In the genomic region with DNA sequence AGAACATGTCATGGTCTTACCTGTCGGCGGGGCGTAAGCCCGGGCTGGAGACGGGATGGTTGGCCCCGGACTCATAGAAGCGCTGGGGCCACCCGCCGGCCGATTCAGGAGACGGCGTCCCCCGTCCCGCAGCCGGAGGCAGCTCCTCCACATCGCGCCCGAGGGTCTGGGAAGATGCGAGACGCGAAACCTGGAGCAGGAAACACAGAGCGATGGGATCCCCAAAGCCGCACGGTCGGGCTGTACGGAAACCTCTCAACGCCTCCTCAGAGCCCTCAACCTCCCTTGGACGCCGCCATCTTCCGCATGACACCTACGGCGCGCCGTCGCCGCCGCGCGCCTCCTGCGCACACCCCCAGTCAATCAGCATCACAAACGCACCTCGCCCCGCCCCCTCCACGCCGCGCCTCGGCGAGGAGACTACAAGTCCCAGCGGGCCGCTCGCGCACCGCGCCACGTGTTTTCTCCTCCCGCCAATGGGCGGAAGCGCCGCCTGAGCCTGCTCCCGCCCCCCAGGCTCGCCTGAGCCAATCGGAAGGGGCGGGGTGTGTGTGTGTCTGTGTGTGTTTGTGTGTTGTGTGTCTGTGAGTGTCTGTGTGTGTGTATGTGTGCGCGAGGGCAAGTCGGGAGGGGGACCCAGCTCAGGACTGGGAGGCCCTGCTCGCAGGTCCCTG, we compare ENCODE assay signal across 8 cellular contexts. TPM values are rescaled to one million over a fixed set of nuclear protein-coding genes. Genes with fewer than 3 reads are reported as not detected.
DNase-seq lines count a peak whose midpoint lies in the region; ATAC-seq and TF ChIP-seq lines count a peak whose summit lies in the region.

ATPAF2 (minus strand) TSS at position 308 of the 674 bp plus-strand sequence; CDS start at position 153, 155 bp downstream.
GID4 (plus strand) TSS at position 548 of the 674 bp plus-strand sequence; CDS start at position 605, 57 bp downstream.

- DNase-seq in AG10803 (ENCODE audit: low read depth) (peak; percentile 99), NCI-H345 (lab: John Stamatoyannopoulos, UW) (peak; percentile 98), inferior parietal cortex (ENCODE audit: extremely low spot score) (peak; percentile 98), spleen (peak; percentile 100)
- peak; percentile 98 to 99 (median 99) for DNase-seq in activated CD4-positive, CD25-positive, alpha-beta regulatory T cell (lab: John Stamatoyannopoulos, UW)
- DNase-seq in central memory CD4-positive, alpha-beta T cell: peak; percentile 100

- H3K4me3 ChIP-seq in AG10803 (ENCODE audit: low read length): peak within 1 kb of the TSS; percentile 76
- peak within 1 kb of the TSS; percentile 74 to 98 (median 94) for H3K4me3 ChIP-seq in spleen

- WGBS in spleen, 5 donors: 0% methylated on average over 4 to 67 of the region's 67 CpGs

- H3K36me3 ChIP-seq in spleen: peaks cover 0 to 8% (median 0%) of the 10 kb centered on the region in 6 donors

- no peaks in the 10 kb centered on the region for H3K9me3 ChIP-seq in spleen

- TF ChIP-seq CTCF in AG10803 (conservative IDR thresholded peaks at IDR 0.05; ENCODE audit: low read length) (no peak; the same call in 1 of the 2 replicates), spleen (IDR thresholded peaks at IDR 0.05 in 8 of 11, conservative IDR thresholded peaks at IDR 0.05 in 3 of 11) (peak in 2 of 11 experiments; percentile 29 to 37)

- ATAC-seq in GM19023 (IDR thresholded peaks at IDR 0.05; ENCODE audit: unreplicated experiment): peak; percentile 92
- peak; percentile 90 for ATAC-seq in HG03196 (IDR thresholded peaks at IDR 0.05; ENCODE audit: unreplicated experiment)

- H3K27me3 ChIP-seq in spleen (replicated peaks in 1 of 7): no peaks in the 10 kb centered on the region

- H3K4me1 ChIP-seq in spleen: peaks cover 24 to 86% (median 47%) of the 10 kb centered on the region in 6 donors

- peak within 1 kb of the TSS; percentile 50 to 93 (median 87) for H3K27ac ChIP-seq in spleen

- peak in 2 of 3 donors; percentile 27 to 49 for TF ChIP-seq POLR2A in spleen (IDR thresholded peaks at IDR 0.05)

- intact Hi-C loops in spleen (cut with DNase I; ENCODE audit: low total_unique reads): loop anchor here (10.0 kb wide), 2 partner anchors 144 to 354 kb away; partner anchors contain the start of gene RAI1

RNA-seq across cellular contexts. Expression of gene ATPAF2, which starts in this region (rescaled TPM):
- 10 to 100 TPM; 25.2 to 57.1 (median 35.5) TPM for total RNA-seq in spleen
- 10 to 100 TPM; 32.1 to 38.8 (median 38.8) TPM for polyA plus RNA-seq in spleen

RNA-seq across cellular contexts. Expression of gene GID4, which starts in this region (rescaled TPM):
- 10 to 100 TPM in 2 of 7 donors, 1 to 10 TPM in 5; 5.7 to 11.5 (median 9.4) TPM for total RNA-seq in spleen
- polyA plus RNA-seq in spleen: 1 to 10 TPM; 3.0 to 3.9 (median 3.7) TPM

Comparison
In these comparisons a context has a peak if more than half of its experiments do, and no peak if none do; other contexts are left out.
1. Peak in every context shown above with its lines: DNase-seq, ATAC-seq, H3K4me3 ChIP-seq and H3K27ac ChIP-seq.